Comparison of ENCODE assay signal across 1 cellular context in the genomic region with DNA sequence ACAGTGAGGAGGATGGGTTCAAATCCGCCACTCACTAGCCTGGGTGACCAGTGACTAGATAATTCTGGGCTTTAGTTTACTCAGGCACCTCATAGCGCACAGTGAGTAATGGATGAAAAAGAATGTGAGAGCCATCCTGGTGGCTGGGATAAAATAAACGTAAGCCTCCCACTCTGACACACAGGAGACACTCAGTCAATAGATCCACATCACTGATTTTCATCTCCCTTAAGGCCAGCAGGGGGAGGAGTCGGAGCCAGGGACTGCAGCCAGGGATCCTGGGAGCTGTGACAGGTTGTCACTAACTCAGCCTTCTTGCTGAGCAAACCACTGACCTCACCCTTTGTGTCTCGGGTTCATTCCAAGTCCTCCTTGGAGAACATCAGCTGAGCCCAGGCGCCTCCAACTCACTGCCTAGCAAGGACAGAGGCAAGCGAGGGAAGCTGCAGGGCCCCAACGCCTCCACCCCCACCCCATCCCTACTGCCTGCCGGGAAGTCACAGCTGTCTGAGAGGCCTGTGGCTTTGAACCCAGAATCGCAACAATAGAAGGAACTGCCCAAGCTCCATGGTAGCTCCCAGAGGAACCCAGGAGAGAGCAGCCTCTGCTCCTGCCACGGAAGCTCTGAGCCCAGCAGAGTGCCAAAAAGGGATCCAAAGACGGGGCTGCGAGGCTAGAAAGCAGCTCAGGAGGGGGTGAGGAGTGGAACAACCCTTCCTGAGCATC.
TF ChIP-seq lines count a peak whose summit lies in the region.

No MANE protein-coding gene starts in this region.

TF ChIP-seq in HepG2, 621 proteins besides CTCF, POLR2A, EP300 and RAD21 (continued from another document and continues in another):
- TF ChIP-seq ERF (CRISPR knock-in tag; IDR thresholded peaks at IDR 0.05) (peak; percentile 44; the same call in 1 of the 2 replicates), SNAPC2 (CRISPR knock-in tag; IDR thresholded peaks at IDR 0.05) (no peak), PHF5A (CRISPR knock-in tag; IDR thresholded peaks at IDR 0.05; ENCODE audit: low read depth, unreplicated experiment) (no peak), JUND (CRISPR knock-in tag; IDR thresholded peaks at IDR 0.05) (no peak), MIER2 (CRISPR knock-in tag; IDR thresholded peaks at IDR 0.05) (no peak), NFKB2 (CRISPR knock-in tag; IDR thresholded peaks at IDR 0.05; ENCODE audit: borderline replicate concordance) (0 out of 2 replicates have a peak, but pooled peaks have one; percentile 39), SRSF4 (IDR thresholded peaks at IDR 0.05; ENCODE audit: low read depth, low read length, poor library complexity, severe bottlenecking) (no peak), ZFP62 (CRISPR knock-in tag; IDR thresholded peaks at IDR 0.05) (no peak), U2AF1 (optimal IDR thresholded peaks at IDR 0.05; ENCODE audit: low read depth, low read length) (no peak), MXI1 (IDR thresholded peaks at IDR 0.05; ENCODE audit: borderline replicate concordance, low read depth, low read length) (peak; percentile 66; the same call in 1 of the 3 replicates), SALL2 (CRISPR knock-in tag; IDR thresholded peaks at IDR 0.05) (0 out of 2 replicates have a peak, but pooled peaks have one; percentile 30), NFRKB (IDR thresholded peaks at IDR 0.05) (no peak), ZNF792 (CRISPR knock-in tag; IDR thresholded peaks at IDR 0.05) (no peak), GATAD2A (CRISPR knock-in tag; IDR thresholded peaks at IDR 0.05) (peak; percentile 54), ETV6 (CRISPR knock-in tag; conservative IDR thresholded peaks at IDR 0.05) (no peak), NKX3-1 (CRISPR knock-in tag; IDR thresholded peaks at IDR 0.05) (no peak), KLF11 (CRISPR knock-in tag; IDR thresholded peaks at IDR 0.05) (no peak), HNF4A (CRISPR knock-in tag; IDR thresholded peaks at IDR 0.05) (peak; percentile 9; the same call in 1 of the 2 replicates), MLLT10 (CRISPR knock-in tag; IDR thresholded peaks at IDR 0.05) (no peak), ISL2 (CRISPR knock-in tag; IDR thresholded peaks at IDR 0.05) (peak; percentile 27; the same call in 1 of the 2 replicates), ZNF737 (CRISPR knock-in tag; IDR thresholded peaks at IDR 0.05; ENCODE audit: borderline replicate concordance) (no peak), SMAD1 (CRISPR knock-in tag; IDR thresholded peaks at IDR 0.05; ENCODE audit: borderline replicate concordance, low read depth) (no peak), SRF (IDR thresholded peaks at IDR 0.05; ENCODE audit: low read depth, low read length) (no peak), KLF12 (CRISPR knock-in tag; IDR thresholded peaks at IDR 0.05; ENCODE audit: borderline replicate concordance) (no peak), SIX4 (CRISPR knock-in tag; IDR thresholded peaks at IDR 0.05) (no peak), ZNF333 (CRISPR knock-in tag; IDR thresholded peaks at IDR 0.05; ENCODE audit: borderline replicate concordance) (no peak), GABPB1 (CRISPR knock-in tag; IDR thresholded peaks at IDR 0.05) (no peak), ZNF292 (CRISPR knock-in tag; IDR thresholded peaks at IDR 0.05; ENCODE audit: borderline replicate concordance, low read depth) (peak; percentile 79; the same call in 1 of the 2 replicates), SNRNP70 (IDR thresholded peaks at IDR 0.05; ENCODE audit: low read depth, low read length) (no peak)
- TF ChIP-seq, protein P1, sequence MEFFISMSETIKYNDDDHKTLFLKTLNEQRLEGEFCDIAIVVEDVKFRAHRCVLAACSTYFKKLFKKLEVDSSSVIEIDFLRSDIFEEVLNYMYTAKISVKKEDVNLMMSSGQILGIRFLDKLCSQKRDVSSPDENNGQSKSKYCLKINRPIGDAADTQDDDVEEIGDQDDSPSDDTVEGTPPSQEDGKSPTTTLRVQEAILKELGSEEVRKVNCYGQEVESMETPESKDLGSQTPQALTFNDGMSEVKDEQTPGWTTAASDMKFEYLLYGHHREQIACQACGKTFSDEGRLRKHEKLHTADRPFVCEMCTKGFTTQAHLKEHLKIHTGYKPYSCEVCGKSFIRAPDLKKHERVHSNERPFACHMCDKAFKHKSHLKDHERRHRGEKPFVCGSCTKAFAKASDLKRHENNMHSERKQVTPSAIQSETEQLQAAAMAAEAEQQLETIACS (CRISPR knock-in tag; IDR thresholded peaks at IDR 0.05) = peak; percentile 41; the same call in 1 of the 2 replicates
- TF ChIP-seq, protein P2, sequence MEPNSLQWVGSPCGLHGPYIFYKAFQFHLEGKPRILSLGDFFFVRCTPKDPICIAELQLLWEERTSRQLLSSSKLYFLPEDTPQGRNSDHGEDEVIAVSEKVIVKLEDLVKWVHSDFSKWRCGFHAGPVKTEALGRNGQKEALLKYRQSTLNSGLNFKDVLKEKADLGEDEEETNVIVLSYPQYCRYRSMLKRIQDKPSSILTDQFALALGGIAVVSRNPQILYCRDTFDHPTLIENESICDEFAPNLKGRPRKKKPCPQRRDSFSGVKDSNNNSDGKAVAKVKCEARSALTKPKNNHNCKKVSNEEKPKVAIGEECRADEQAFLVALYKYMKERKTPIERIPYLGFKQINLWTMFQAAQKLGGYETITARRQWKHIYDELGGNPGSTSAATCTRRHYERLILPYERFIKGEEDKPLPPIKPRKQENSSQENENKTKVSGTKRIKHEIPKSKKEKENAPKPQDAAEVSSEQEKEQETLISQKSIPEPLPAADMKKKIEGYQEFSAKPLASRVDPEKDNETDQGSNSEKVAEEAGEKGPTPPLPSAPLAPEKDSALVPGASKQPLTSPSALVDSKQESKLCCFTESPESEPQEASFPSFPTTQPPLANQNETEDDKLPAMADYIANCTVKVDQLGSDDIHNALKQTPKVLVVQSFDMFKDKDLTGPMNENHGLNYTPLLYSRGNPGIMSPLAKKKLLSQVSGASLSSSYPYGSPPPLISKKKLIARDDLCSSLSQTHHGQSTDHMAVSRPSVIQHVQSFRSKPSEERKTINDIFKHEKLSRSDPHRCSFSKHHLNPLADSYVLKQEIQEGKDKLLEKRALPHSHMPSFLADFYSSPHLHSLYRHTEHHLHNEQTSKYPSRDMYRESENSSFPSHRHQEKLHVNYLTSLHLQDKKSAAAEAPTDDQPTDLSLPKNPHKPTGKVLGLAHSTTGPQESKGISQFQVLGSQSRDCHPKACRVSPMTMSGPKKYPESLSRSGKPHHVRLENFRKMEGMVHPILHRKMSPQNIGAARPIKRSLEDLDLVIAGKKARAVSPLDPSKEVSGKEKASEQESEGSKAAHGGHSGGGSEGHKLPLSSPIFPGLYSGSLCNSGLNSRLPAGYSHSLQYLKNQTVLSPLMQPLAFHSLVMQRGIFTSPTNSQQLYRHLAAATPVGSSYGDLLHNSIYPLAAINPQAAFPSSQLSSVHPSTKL (CRISPR knock-in tag; IDR thresholded peaks at IDR 0.05) = peak; percentile 49
- TF ChIP-seq, protein P3, sequence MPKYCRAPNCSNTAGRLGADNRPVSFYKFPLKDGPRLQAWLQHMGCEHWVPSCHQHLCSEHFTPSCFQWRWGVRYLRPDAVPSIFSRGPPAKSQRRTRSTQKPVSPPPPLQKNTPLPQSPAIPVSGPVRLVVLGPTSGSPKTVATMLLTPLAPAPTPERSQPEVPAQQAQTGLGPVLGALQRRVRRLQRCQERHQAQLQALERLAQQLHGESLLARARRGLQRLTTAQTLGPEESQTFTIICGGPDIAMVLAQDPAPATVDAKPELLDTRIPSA (CRISPR knock-in tag; IDR thresholded peaks at IDR 0.05; ENCODE audit: borderline replicate concordance) = no peak
- TF ChIP-seq, protein P4, sequence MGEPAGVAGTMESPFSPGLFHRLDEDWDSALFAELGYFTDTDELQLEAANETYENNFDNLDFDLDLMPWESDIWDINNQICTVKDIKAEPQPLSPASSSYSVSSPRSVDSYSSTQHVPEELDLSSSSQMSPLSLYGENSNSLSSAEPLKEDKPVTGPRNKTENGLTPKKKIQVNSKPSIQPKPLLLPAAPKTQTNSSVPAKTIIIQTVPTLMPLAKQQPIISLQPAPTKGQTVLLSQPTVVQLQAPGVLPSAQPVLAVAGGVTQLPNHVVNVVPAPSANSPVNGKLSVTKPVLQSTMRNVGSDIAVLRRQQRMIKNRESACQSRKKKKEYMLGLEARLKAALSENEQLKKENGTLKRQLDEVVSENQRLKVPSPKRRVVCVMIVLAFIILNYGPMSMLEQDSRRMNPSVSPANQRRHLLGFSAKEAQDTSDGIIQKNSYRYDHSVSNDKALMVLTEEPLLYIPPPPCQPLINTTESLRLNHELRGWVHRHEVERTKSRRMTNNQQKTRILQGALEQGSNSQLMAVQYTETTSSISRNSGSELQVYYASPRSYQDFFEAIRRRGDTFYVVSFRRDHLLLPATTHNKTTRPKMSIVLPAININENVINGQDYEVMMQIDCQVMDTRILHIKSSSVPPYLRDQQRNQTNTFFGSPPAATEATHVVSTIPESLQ (CRISPR knock-in tag; conservative IDR thresholded peaks at IDR 0.05) = no peak
- TF ChIP-seq, protein P5, sequence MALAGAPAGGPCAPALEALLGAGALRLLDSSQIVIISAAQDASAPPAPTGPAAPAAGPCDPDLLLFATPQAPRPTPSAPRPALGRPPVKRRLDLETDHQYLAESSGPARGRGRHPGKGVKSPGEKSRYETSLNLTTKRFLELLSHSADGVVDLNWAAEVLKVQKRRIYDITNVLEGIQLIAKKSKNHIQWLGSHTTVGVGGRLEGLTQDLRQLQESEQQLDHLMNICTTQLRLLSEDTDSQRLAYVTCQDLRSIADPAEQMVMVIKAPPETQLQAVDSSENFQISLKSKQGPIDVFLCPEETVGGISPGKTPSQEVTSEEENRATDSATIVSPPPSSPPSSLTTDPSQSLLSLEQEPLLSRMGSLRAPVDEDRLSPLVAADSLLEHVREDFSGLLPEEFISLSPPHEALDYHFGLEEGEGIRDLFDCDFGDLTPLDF (CRISPR knock-in tag; IDR thresholded peaks at IDR 0.05) = no peak
- TF ChIP-seq, protein P6, sequence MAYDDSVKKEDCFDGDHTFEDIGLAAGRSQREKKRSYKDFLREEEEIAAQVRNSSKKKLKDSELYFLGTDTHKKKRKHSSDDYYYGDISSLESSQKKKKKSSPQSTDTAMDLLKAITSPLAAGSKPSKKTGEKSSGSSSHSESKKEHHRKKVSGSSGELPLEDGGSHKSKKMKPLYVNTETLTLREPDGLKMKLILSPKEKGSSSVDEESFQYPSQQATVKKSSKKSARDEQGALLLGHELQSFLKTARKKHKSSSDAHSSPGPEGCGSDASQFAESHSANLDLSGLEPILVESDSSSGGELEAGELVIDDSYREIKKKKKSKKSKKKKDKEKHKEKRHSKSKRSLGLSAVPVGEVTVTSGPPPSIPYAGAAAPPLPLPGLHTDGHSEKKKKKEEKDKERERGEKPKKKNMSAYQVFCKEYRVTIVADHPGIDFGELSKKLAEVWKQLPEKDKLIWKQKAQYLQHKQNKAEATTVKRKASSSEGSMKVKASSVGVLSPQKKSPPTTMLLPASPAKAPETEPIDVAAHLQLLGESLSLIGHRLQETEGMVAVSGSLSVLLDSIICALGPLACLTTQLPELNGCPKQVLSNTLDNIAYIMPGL (CRISPR knock-in tag; IDR thresholded peaks at IDR 0.05; ENCODE audit: borderline replicate concordance in 1 of 2, low read depth in 1 of 2) = peak; percentile 24 to 70; a peak in 3 of 4 replicates
- TF ChIP-seq, protein P7, sequence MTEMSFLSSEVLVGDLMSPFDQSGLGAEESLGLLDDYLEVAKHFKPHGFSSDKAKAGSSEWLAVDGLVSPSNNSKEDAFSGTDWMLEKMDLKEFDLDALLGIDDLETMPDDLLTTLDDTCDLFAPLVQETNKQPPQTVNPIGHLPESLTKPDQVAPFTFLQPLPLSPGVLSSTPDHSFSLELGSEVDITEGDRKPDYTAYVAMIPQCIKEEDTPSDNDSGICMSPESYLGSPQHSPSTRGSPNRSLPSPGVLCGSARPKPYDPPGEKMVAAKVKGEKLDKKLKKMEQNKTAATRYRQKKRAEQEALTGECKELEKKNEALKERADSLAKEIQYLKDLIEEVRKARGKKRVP (CRISPR knock-in tag; IDR thresholded peaks at IDR 0.05) = no peak
- TF ChIP-seq, protein P8, sequence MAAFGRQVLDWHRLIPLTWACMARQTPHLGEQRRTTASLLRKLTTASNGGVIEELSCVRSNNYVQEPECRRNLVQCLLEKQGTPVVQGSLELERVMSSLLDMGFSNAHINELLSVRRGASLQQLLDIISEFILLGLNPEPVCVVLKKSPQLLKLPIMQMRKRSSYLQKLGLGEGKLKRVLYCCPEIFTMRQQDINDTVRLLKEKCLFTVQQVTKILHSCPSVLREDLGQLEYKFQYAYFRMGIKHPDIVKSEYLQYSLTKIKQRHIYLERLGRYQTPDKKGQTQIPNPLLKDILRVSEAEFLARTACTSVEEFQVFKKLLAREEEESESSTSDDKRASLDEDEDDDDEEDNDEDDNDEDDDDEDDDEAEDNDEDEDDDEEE (CRISPR knock-in tag; IDR thresholded peaks at IDR 0.05) = 0 out of 2 replicates have a peak, but pooled peaks have one; percentile 40
- TF ChIP-seq, protein P9, sequence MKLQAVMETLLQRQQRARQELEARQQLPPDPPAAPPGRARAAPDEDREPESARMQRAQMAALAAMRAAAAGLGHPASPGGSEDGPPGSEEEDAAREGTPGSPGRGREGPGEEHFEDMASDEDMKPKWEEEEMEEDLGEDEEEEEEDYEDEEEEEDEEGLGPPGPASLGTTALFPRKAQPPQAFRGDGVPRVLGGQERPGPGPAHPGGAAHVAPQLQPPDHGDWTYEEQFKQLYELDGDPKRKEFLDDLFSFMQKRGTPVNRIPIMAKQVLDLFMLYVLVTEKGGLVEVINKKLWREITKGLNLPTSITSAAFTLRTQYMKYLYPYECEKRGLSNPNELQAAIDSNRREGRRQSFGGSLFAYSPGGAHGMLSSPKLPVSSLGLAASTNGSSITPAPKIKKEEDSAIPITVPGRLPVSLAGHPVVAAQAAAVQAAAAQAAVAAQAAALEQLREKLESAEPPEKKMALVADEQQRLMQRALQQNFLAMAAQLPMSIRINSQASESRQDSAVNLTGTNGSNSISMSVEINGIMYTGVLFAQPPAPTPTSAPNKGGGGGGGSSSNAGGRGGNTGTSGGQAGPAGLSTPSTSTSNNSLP (IDR thresholded peaks at IDR 0.05; ENCODE audit: low read depth, low read length) = peak; percentile 35; the same call in 1 of the 2 replicates
- TF ChIP-seq, protein P10, sequence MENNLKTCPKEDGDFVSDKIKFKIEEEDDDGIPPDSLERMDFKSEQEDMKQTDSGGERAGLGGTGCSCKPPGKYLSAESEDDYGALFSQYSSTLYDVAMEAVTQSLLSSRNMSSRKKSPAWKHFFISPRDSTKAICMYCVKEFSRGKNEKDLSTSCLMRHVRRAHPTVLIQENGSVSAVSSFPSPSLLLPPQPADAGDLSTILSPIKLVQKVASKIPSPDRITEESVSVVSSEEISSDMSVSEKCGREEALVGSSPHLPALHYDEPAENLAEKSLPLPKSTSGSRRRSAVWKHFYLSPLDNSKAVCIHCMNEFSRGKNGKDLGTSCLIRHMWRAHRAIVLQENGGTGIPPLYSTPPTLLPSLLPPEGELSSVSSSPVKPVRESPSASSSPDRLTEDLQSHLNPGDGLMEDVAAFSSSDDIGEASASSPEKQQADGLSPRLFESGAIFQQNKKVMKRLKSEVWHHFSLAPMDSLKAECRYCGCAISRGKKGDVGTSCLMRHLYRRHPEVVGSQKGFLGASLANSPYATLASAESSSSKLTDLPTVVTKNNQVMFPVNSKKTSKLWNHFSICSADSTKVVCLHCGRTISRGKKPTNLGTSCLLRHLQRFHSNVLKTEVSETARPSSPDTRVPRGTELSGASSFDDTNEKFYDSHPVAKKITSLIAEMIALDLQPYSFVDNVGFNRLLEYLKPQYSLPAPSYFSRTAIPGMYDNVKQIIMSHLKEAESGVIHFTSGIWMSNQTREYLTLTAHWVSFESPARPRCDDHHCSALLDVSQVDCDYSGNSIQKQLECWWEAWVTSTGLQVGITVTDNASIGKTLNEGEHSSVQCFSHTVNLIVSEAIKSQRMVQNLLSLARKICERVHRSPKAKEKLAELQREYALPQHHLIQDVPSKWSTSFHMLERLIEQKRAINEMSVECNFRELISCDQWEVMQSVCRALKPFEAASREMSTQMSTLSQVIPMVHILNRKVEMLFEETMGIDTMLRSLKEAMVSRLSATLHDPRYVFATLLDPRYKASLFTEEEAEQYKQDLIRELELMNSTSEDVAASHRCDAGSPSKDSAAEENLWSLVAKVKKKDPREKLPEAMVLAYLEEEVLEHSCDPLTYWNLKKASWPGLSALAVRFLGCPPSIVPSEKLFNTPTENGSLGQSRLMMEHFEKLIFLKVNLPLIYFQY (CRISPR knock-in tag; IDR thresholded peaks at IDR 0.05; ENCODE audit: borderline replicate concordance) = no peak
